ENCODE assay signal across 1 cellular context in the genomic region with DNA sequence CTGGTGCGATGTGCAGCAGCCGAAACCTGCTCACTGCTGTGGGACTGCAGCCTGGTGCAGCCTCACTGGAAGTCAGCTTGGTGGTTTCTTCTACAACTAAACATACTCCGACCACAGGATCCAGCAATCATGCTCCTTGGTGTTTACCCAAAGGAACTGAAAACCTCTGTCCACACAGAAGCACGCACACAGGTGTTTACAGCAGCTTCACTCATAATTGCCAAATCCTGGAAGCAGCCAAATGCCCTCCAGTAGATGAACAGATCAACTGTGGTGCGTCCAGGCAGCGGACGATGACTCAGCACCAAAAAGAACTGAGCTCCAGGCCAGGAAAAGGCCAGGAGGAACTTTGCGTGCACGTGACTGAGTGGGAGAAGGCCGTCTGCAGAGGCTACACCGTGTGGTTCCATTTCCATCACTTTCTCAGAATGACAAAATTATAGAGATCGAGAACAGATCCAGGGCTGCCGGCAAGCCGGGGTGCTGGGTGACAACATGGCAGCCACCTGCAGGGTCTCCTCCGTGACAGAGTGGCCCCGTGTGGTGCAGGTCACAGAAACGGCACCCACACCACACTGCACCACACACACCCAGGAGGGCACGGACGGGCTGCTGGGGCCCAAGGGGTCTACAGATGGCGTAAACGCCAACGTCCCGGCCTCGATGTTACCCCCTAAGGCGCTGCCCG.
TF ChIP-seq lines count a peak whose summit lies in the region.

No MANE protein-coding gene starts in this region.

TF ChIP-seq in GM12878, 131 proteins besides CTCF, POLR2A, EP300 and RAD21:
- 0 out of 2 replicates have a peak, but pooled peaks have one; percentile 43 for TF ChIP-seq TCF12 (IDR thresholded peaks at IDR 0.05; ENCODE audit: low read depth, low read length)
- TF ChIP-seq, protein P1, sequence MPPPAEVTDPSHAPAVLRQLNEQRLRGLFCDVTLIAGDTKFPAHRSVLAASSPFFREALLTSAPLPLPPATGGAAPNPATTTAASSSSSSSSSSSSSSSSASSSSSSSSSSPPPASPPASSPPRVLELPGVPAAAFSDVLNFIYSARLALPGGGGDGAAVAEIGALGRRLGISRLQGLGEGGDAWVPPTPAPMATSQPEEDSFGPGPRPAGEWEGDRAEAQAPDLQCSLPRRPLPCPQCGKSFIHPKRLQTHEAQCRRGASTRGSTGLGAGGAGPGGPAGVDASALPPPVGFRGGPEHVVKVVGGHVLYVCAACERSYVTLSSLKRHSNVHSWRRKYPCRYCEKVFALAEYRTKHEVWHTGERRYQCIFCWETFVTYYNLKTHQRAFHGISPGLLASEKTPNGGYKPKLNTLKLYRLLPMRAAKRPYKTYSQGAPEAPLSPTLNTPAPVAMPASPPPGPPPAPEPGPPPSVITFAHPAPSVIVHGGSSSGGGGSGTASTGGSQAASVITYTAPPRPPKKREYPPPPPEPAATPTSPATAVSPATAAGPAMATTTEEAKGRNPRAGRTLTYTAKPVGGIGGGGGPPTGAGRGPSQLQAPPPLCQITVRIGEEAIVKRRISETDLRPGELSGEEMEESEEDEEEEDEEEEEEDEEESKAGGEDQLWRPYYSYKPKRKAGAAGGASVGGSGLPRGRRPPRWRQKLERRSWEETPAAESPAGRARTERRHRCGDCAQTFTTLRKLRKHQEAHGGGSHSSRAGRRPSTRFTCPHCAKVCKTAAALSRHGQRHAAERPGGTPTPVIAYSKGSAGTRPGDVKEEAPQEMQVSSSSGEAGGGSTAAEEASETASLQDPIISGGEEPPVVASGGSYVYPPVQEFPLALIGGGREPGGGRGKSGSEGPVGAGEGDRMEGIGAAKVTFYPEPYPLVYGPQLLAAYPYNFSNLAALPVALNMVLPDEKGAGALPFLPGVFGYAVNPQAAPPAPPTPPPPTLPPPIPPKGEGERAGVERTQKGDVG (CRISPR knock-in tag; IDR thresholded peaks at IDR 0.05), result no peak
- TF ChIP-seq SPI1 (IDR thresholded peaks at IDR 0.05; ENCODE audit: borderline replicate concordance, insufficient read depth, low read depth, low read length), result peak; percentile 46; the same call in 1 of the 2 replicates
- TF ChIP-seq CBFB (IDR thresholded peaks at IDR 0.05; ENCODE audit: low read depth), result no peak
- peak; percentile 61; the same call in 1 of the 2 replicates for TF ChIP-seq RUNX3 (IDR thresholded peaks at IDR 0.05; ENCODE audit: low read length)
